8 cellular contexts compared by ENCODE assay signal in genomic region chr13:89066868-89067466, GRCh38.
DNase-seq lines count a peak whose midpoint lies in the region; ATAC-seq, FAIRE-seq and TF ChIP-seq lines count a peak whose summit lies in the region.

No MANE protein-coding gene starts in this region.

- no peak overlapping the region for H3K4me3 Mint-ChIP-seq in activated CD8-positive, alpha-beta T cell treated with anti-CD3 and anti-CD28 coated beads, Interleukin-2, amount 10 ng/mL, durations not matched to agents 7 days and 5 days

- H3K4me3 ChIP-seq in H7 (ENCODE audit: insufficient read depth, low read depth, low read length) = no peak overlapping the region
- no peak overlapping the region for H3K4me3 ChIP-seq in tibial nerve

- H3K36me3 Mint-ChIP-seq in activated CD8-positive, alpha-beta T cell treated with anti-CD3 and anti-CD28 coated beads, Interleukin-2, amount 10 ng/mL, durations not matched to agents 7 days and 5 days (ENCODE audit: low read depth) = no peaks in the 10 kb centered on the region

- no peak overlapping the region for H3K27ac ChIP-seq in tibial nerve

- FAIRE-seq in D721Med (lab: Jason Lieb, UNC) = peak; percentile 89

- peak; percentile 80 for TF ChIP-seq CTCF in D721Med (IDR thresholded peaks at IDR 0.05; ENCODE audit: insufficient read depth, missing control alignments)
- peak; percentile 36 to 65 (median 50) for TF ChIP-seq CTCF in tibial nerve (IDR thresholded peaks at IDR 0.05)

- ATAC-seq in activated CD8-positive, alpha-beta T cell treated with anti-CD3 and anti-CD28 coated beads, Interleukin-2, amount 10 ng/mL, durations not matched to agents 7 days and 5 days = no peak
- no peak for ATAC-seq in activated CD4-positive, CD25-positive, alpha-beta regulatory T cell treated with anti-CD3 and anti-CD28 coated beads, Interleukin-2, amount 50 U/mL, for 24 hours
- ATAC-seq in HG03457 (IDR thresholded peaks at IDR 0.05; ENCODE audit: unreplicated experiment) = no peak

- no peaks in the 10 kb centered on the region for H3K27me3 Mint-ChIP-seq in activated CD8-positive, alpha-beta T cell treated with anti-CD3 and anti-CD28 coated beads, Interleukin-2, amount 10 ng/mL, durations not matched to agents 7 days and 5 days (ENCODE audit: low read depth)

- H3K4me1 Mint-ChIP-seq in activated CD8-positive, alpha-beta T cell treated with anti-CD3 and anti-CD28 coated beads, Interleukin-2, amount 10 ng/mL, durations not matched to agents 7 days and 5 days (ENCODE audit: low read depth) = no peaks in the 10 kb centered on the region

- 47 to 50% methylated on average over 9 of the region's 9 CpGs for WGBS in tibial nerve, 2 donors

- H3K36me3 ChIP-seq in H7 (replicated peaks; ENCODE audit: control insufficient read depth, insufficient read depth, low read length) (no peaks in the 10 kb centered on the region), tibial nerve (no peaks in the 10 kb centered on the region)

- no peaks in the 10 kb centered on the region for H3K9me3 ChIP-seq in tibial nerve

- H3K4me1 ChIP-seq in tibial nerve = no peaks in the 10 kb centered on the region

- H3K9me3 Mint-ChIP-seq in activated CD8-positive, alpha-beta T cell treated with anti-CD3 and anti-CD28 coated beads, Interleukin-2, amount 10 ng/mL, durations not matched to agents 7 days and 5 days (ENCODE audit: insufficient read depth) = no peaks in the 10 kb centered on the region

- DNase-seq in D721Med (ENCODE audit: insufficient read length, low spot score) (no peak), H7 (peak; percentile 4), NCI-H2107 (lab: John Stamatoyannopoulos, UW) (peak; percentile 32), kidney glomerular epithelial cell (lab: John Stamatoyannopoulos, UW) (peak; percentile 53), tibial nerve (ENCODE audit: low spot score in 2 of 2) (peak in 1 of 2 donors; percentile 48)
- DNase-seq in activated CD8-positive, alpha-beta T cell treated with anti-CD3 and anti-CD28 coated beads, Interleukin-2, amount 10 ng/mL, durations not matched to agents 7 days and 5 days = peak; percentile 37

- no peaks in the 10 kb centered on the region for H3K27me3 ChIP-seq in H7 (ENCODE audit: control insufficient read depth, insufficient read depth, low read length)
- H3K27me3 ChIP-seq in tibial nerve = no peaks in the 10 kb centered on the region

- no peak for TF ChIP-seq EP300 in tibial nerve (IDR thresholded peaks at IDR 0.05)

- no peak for TF ChIP-seq POLR2A in tibial nerve (IDR thresholded peaks at IDR 0.05)

- H3K27ac Mint-ChIP-seq in activated CD8-positive, alpha-beta T cell treated with anti-CD3 and anti-CD28 coated beads, Interleukin-2, amount 10 ng/mL, durations not matched to agents 7 days and 5 days = no peak overlapping the region

- CTCF ChIA-PET in activated CD8-positive, alpha-beta T cell treated with anti-CD3 and anti-CD28 coated beads, Interleukin-2, amount 10 ng/mL, durations not matched to agents 7 days and 5 days (lab: Charles Lee) = interaction anchor here (1.4 kb wide), 1 partner anchor 15 kb away, joined by 3 read pairs; no protein-coding TSS in a partner anchor

- POLR2A ChIA-PET in activated CD8-positive, alpha-beta T cell treated with anti-CD3 and anti-CD28 coated beads, Interleukin-2, amount 10 ng/mL, durations not matched to agents 7 days and 5 days (lab: Charles Lee) = no interaction called here
